In genomic region chr5:119322948-119323629, GRCh38 we compare ENCODE assay signal across 8 cellular contexts. TPM values are rescaled to one million over a fixed set of nuclear protein-coding genes. Genes with fewer than 3 reads are reported as not detected.
DNase-seq lines count a peak whose midpoint lies in the region; ATAC-seq and TF ChIP-seq lines count a peak whose summit lies in the region.

No MANE protein-coding gene starts in this region.

- TF ChIP-seq CTCF in breast epithelium (IDR thresholded peaks at IDR 0.05) = no peak
- no peak for TF ChIP-seq CTCF in thoracic aorta (IDR thresholded peaks at IDR 0.05)
- TF ChIP-seq CTCF in uterus (IDR thresholded peaks at IDR 0.05) = no peak

- H3K36me3 ChIP-seq in HUES6 (ENCODE audit: control insufficient read depth, insufficient read depth, low read length) (no peaks in the 10 kb centered on the region), breast epithelium (no peaks in the 10 kb centered on the region), thoracic aorta (no peaks in the 10 kb centered on the region), uterus (no peaks in the 10 kb centered on the region)

- H3K27me3 ChIP-seq in HUES6 (ENCODE audit: control insufficient read depth, insufficient read depth, low read length) (no peaks in the 10 kb centered on the region), breast epithelium (no peaks in the 10 kb centered on the region), thoracic aorta (replicated peaks; ENCODE audit: insufficient read depth) (no peaks in the 10 kb centered on the region), uterus (no peaks in the 10 kb centered on the region)

- intact Hi-C loops in breast epithelium (cut with DNase I; ENCODE audit: low total_unique reads) = no loop called here
- intact Hi-C loops in uterus (cut with DNase I; ENCODE audit: low total_unique reads) = no loop called here

- peak overlapping the region; percentile 66 for H3K27ac ChIP-seq in HUES6 (ENCODE audit: low read depth, low read length)
- peak overlapping the region; percentile 7 to 61 for H3K27ac ChIP-seq in breast epithelium
- H3K27ac ChIP-seq in thoracic aorta = peak overlapping the region; percentile 85
- H3K27ac ChIP-seq in uterus = peak overlapping the region in 1 of 2 donors; percentile 28

- TF ChIP-seq POLR2A in breast epithelium (IDR thresholded peaks at IDR 0.05) (no peak), uterus (IDR thresholded peaks at IDR 0.05) (no peak)

- H3K4me1 ChIP-seq in HUES6 (ENCODE audit: control insufficient read depth, insufficient read depth, low read length) (peaks cover 59% of the 10 kb centered on the region), breast epithelium (no peaks in the 10 kb centered on the region), thoracic aorta (ENCODE audit: control insufficient read depth in 1 of 2, low read depth in 2 of 2) (peaks cover 22 to 27% of the 10 kb centered on the region in 2 donors), uterus (no peaks in the 10 kb centered on the region)

- no peak overlapping the region for H3K4me3 ChIP-seq in HUES6 (ENCODE audit: low read depth, low read length)
- H3K4me3 ChIP-seq in breast epithelium = no peak overlapping the region
- no peak overlapping the region for H3K4me3 ChIP-seq in thoracic aorta
- no peak overlapping the region for H3K4me3 ChIP-seq in uterus

- H3K9me3 ChIP-seq in HUES6 (ENCODE audit: control insufficient read depth, insufficient read depth, low read depth, low read length) (no peaks in the 10 kb centered on the region), breast epithelium (no peaks in the 10 kb centered on the region), thoracic aorta (no peaks in the 10 kb centered on the region), uterus (no peaks in the 10 kb centered on the region)

- DNase-seq in activated CD8-positive, alpha-beta memory T cell treated with anti-CD3 and anti-CD28 coated beads, Interleukin-2, amount 50 U/mL, for 48 hours = peak; percentile 49
- DNase-seq in activated CD8-positive, alpha-beta memory T cell treated with anti-CD3 and anti-CD28 coated beads for 24 hours = no peak
- no peak for DNase-seq in breast epithelium (ENCODE audit: low spot score in 2 of 2)
- DNase-seq in thoracic aorta (ENCODE audit: low spot score) = no peak
- DNase-seq in uterus = no peak
- no peak for DNase-seq in AG08395 (ENCODE audit: low spot score)
- DNase-seq in NCI-H2107 treated with DMSO at 0.1 percent for 48 hours (lab: John Stamatoyannopoulos, UW; ENCODE audit: unreplicated experiment) = no peak

- no peak for ATAC-seq in thoracic aorta (ENCODE audit: insufficient number of reproducible peaks, low FRiP score, low read depth)

- H3K9ac ChIP-seq in HUES6 (ENCODE audit: low read length) = peak overlapping the region; percentile 30

RNA-seq across cellular contexts. Expression of gene TNFAIP8, which starts 32.7 kb away (rescaled TPM):
- total RNA-seq in breast epithelium (100 to 1,000 TPM in 1 of 3 donors, 10 to 100 TPM in 2; 35.4 to 167 (median 37.3) TPM), thoracic aorta (10 to 100 TPM; 16.8 to 34.1 TPM), uterus (10 to 100 TPM in 3 of 4 donors, 1 to 10 TPM in 1; 2.0 to 42.7 (median 15.5) TPM)
